8 cellular contexts compared by ENCODE assay signal in genomic region chr5:149943177-149943949, GRCh38. TPM values are rescaled to one million over a fixed set of nuclear protein-coding genes. Genes with fewer than 3 reads are reported as not detected.
"Had no signal": no experiment of that assay in that cellular context is flagged by ENCODE, and none has a peak within 500 bp of the region (broad histone marks: within the 10 kb centered on the region; RNA-seq: fewer than 3 reads in every experiment).

No MANE protein-coding gene starts in this region.

RNA-seq across cellular contexts. Expression of gene PDE6A, which starts 1.2 kb away (rescaled TPM):
- total RNA-seq: activated CD4-positive, alpha-beta T cell treated with anti-CD3 and anti-CD28 coated beads, Interleukin-2, amount 10 ng/mL, durations not matched to agents 24 days and 14 days; activated CD8-positive, alpha-beta T cell treated with anti-CD3 and anti-CD28 coated beads for 36 hours; activated naive CD8-positive, alpha-beta T cell treated with anti-CD3 and anti-CD28 coated beads, Interleukin-2, amount 10 ng/mL, durations not matched to agents 7 days and 5 days; activated T-helper 2 cell treated with anti-CD3 and anti-CD28 coated beads, Interferon-gamma antibody, Interleukin-2, Interleukin-4, amounts not matched to agents 10 μg/mL and 5 μg/mL and 100 μg/mL, durations not matched to agents 14 hours and 24 hours and 36 hours; frontal cortex; left lobe of liver; osteocyte; pulmonary artery endothelial cell had no signal
